In the genomic region with DNA sequence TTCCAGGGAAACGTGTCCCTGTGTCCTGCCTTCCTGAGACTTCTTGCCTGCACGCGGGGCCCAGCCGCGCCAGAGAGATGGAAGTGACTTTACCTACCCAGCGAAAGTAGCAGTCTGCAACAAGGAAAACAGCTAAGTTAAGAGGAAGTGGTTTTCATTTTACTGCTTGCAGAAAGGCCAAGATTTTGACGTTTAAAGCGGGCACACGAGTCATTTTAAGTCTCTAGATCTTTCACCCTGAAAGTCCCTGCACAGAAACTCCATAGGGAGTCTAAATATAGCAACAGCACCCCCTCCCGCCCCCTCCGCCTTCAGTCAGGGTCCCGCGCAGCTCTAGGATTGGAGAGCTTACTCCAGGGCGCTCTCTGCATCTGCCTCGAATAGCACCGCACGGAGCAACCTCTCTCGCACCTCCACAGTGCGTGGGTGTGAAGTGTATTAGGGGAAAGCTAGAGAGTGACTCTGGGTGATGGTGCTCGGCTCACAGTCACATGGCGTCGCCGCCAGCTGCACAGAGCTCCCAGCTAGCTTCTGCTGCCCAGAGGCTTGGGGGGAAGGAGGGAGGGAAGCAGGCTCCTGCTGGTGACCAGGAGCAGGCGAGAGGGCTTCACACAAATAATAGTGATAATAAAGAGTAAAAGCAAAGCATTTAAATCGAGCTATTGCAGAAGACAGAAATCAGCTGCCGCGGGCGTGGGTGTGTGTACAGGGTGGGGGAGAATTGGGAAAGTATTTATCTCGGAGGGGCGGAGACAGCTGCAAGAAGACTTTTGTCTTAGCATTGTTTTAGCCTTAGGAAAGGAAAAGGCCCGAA, we compare ENCODE assay signal across 8 cellular contexts. TPM values are rescaled to one million over a fixed set of nuclear protein-coding genes. Genes with fewer than 3 reads are reported as not detected.
A peak's percentile ranks its signal among the peaks of the same experiment; 100 is the strongest.
DNase-seq lines count a peak whose midpoint lies in the region; ATAC-seq and FAIRE-seq lines count a peak whose summit lies in the region.

No MANE protein-coding gene starts in this region.

- FAIRE-seq in small intestine (lab: Jason Lieb, UNC), result no peak

- ATAC-seq in GM18907 (IDR thresholded peaks at IDR 0.05; ENCODE audit: unreplicated experiment) (peak; percentile 59), HG03097 (IDR thresholded peaks at IDR 0.05; ENCODE audit: low FRiP score, unreplicated experiment) (peak; percentile 30)
- peak; percentile 57 for ATAC-seq in activated naive CD8-positive, alpha-beta T cell treated with anti-CD3 and anti-CD28 coated beads, Interleukin-2, amount 10 ng/mL, durations not matched to agents 7 days and 5 days (ENCODE audit: low read depth)

- H3K9me3 ChIP-seq in small intestine (ENCODE audit: control insufficient read depth, low read depth), result no peaks in the 10 kb centered on the region

- H3K9me3 Mint-ChIP-seq in activated naive CD8-positive, alpha-beta T cell treated with anti-CD3 and anti-CD28 coated beads, Interleukin-2, amount 10 ng/mL, durations not matched to agents 7 days and 5 days, result no peaks in the 10 kb centered on the region

- no peaks in the 10 kb centered on the region for H3K27me3 Mint-ChIP-seq in activated naive CD8-positive, alpha-beta T cell treated with anti-CD3 and anti-CD28 coated beads, Interleukin-2, amount 10 ng/mL, durations not matched to agents 7 days and 5 days

- H3K27me3 ChIP-seq in small intestine (ENCODE audit: control insufficient read depth in 2 of 2, insufficient read depth in 2 of 2, low read length in 2 of 2), result peaks cover 11 to 15% of the 10 kb centered on the region in 2 donors

- peak overlapping the region; percentile 92 for H3K4me3 Mint-ChIP-seq in activated naive CD8-positive, alpha-beta T cell treated with anti-CD3 and anti-CD28 coated beads, Interleukin-2, amount 10 ng/mL, durations not matched to agents 7 days and 5 days

- H3K27ac ChIP-seq in small intestine (ENCODE audit: low read depth in 1 of 2, low read length in 1 of 2), result no peak overlapping the region

- peaks cover 32% of the 10 kb centered on the region for H3K4me1 Mint-ChIP-seq in activated naive CD8-positive, alpha-beta T cell treated with anti-CD3 and anti-CD28 coated beads, Interleukin-2, amount 10 ng/mL, durations not matched to agents 7 days and 5 days

- H3K4me1 ChIP-seq in small intestine (ENCODE audit: control insufficient read depth in 2 of 2, insufficient read depth in 1 of 2, low read depth in 1 of 2, low read length in 1 of 2), result no peaks in the 10 kb centered on the region

- peak overlapping the region; percentile 92 for H3K27ac Mint-ChIP-seq in activated naive CD8-positive, alpha-beta T cell treated with anti-CD3 and anti-CD28 coated beads, Interleukin-2, amount 10 ng/mL, durations not matched to agents 7 days and 5 days

- no peaks in the 10 kb centered on the region for H3K36me3 Mint-ChIP-seq in activated naive CD8-positive, alpha-beta T cell treated with anti-CD3 and anti-CD28 coated beads, Interleukin-2, amount 10 ng/mL, durations not matched to agents 7 days and 5 days

- DNase-seq in AG08395 (ENCODE audit: low spot score), result peak; percentile 50
- DNase-seq in SKM-1 treated with dmso at 0.1 percent for 144 hours (lab: John Stamatoyannopoulos, UW; ENCODE audit: unreplicated experiment), result peak; percentile 49
- peak; percentile 68 for DNase-seq in activated naive CD8-positive, alpha-beta T cell treated with anti-CD3 and anti-CD28 coated beads, Interleukin-2, amount 10 ng/mL, durations not matched to agents 7 days and 5 days
- DNase-seq in hippocampal formation (lab: John Stamatoyannopoulos, UW), result peak; percentile 45 to 69
- peak; percentile 2 for DNase-seq in small intestine
- DNase-seq in dermis blood vessel endothelial cell, result no peak

- WGBS in small intestine, 3 donors, result 5 to 6% (median 6%) methylated on average over 31 of the region's 31 CpGs

- no peak overlapping the region for H3K4me3 ChIP-seq in small intestine (ENCODE audit: low read depth in 1 of 2, low read length in 2 of 2)

- POLR2A ChIA-PET in activated naive CD8-positive, alpha-beta T cell treated with anti-CD3 and anti-CD28 coated beads, Interleukin-2, amount 10 ng/mL, durations not matched to agents 7 days and 5 days (lab: Charles Lee), result interaction anchor here (0.5 to 1.0 kb wide), 2 partner anchors 557 to 858 kb away, joined by 3 read pairs; no protein-coding TSS in a partner anchor

- no peaks in the 10 kb centered on the region for H3K36me3 ChIP-seq in small intestine (ENCODE audit: control insufficient read depth in 2 of 2, insufficient read depth in 2 of 2, low read length in 2 of 2)

RNA-seq across cellular contexts. Expression of a gene that starts 1.8 kb away (rescaled TPM):
- total RNA-seq in activated naive CD8-positive, alpha-beta T cell treated with anti-CD3 and anti-CD28 coated beads, Interleukin-2, amount 10 ng/mL, durations not matched to agents 7 days and 5 days, result 1 to 10 TPM; 4.3 to 5.1 TPM
- polyA plus RNA-seq in small intestine, result under 1 TPM in 1 of 3 donors, not detected in 2; 0.92 TPM
- not detected in 2 replicates for total RNA-seq in dermis blood vessel endothelial cell
